ENCODE assay signal across 19 cellular contexts in genomic region chr3:185049710-185050109, GRCh38.
"Had no signal": no experiment of that assay in that cellular context is flagged by ENCODE, and none has a peak within 500 bp of the region (broad histone marks: within the 10 kb centered on the region; RNA-seq: fewer than 3 reads in every experiment).

No MANE protein-coding gene starts in this region.

- H3K4me1 Mint-ChIP-seq: activated naive CD4-positive, alpha-beta T cell treated with anti-CD3 and anti-CD28 coated beads, Interleukin-2, amount 50 U/mL, for 24 hours; memory B cell; naive B cell; stimulated activated effector memory CD8-positive, alpha-beta T cell treated with anti-CD3 and anti-CD28 coated beads, Interleukin-12 subunit alpha, Interleukin-12 subunit beta, amount 100 ng/mL, for 72 hours had no signal

- H3K4me3 ChIP-seq: adrenal gland, breast epithelium, coronary artery, gastrocnemius medialis, heart left ventricle, mucosa of descending colon, psoas muscle, testis, upper lobe of left lung had no signal

- H3K27me3 Mint-ChIP-seq: activated naive CD4-positive, alpha-beta T cell treated with anti-CD3 and anti-CD28 coated beads, Interleukin-2, amount 50 U/mL, for 24 hours; memory B cell; naive B cell had no signal

- DNase-seq: activated CD4-positive, alpha-beta T cell treated with anti-CD3 and anti-CD28 coated beads, Interleukin-2, amount 50 U/mL, for 4 hours; activated gamma-delta T cell; adrenal gland; gastrocnemius medialis; heart left ventricle; mucosa of descending colon; naive B cell; psoas muscle; stimulated activated CD4-positive, alpha-beta T cell treated with anti-CD3 and anti-CD28 coated beads, Interleukin-4, amount 100 ng/mL, for 24 hours; testis; upper lobe of left lung had no signal

- H3K4me1 ChIP-seq: breast epithelium, gastrocnemius medialis, testis had no signal

- FAIRE-seq: astrocyte, endometrium had no signal

- H3K27me3 ChIP-seq: adrenal gland, breast epithelium, gastrocnemius medialis, heart left ventricle, testis, upper lobe of left lung had no signal

- H3K4me3 Mint-ChIP-seq: activated naive CD4-positive, alpha-beta T cell treated with anti-CD3 and anti-CD28 coated beads, Interleukin-2, amount 50 U/mL, for 24 hours; memory B cell; naive B cell; stimulated activated effector memory CD8-positive, alpha-beta T cell treated with anti-CD3 and anti-CD28 coated beads, Interleukin-12 subunit alpha, Interleukin-12 subunit beta, amount 100 ng/mL, for 72 hours had no signal

- H3K9me3 ChIP-seq: adrenal gland, breast epithelium, gastrocnemius medialis, heart left ventricle, mucosa of descending colon, psoas muscle, testis, upper lobe of left lung had no signal

- H3K27ac ChIP-seq: adrenal gland, breast epithelium, coronary artery, gastrocnemius medialis, heart left ventricle, psoas muscle, testis, upper lobe of left lung, VCaP had no signal

- H3K27ac Mint-ChIP-seq: activated naive CD4-positive, alpha-beta T cell treated with anti-CD3 and anti-CD28 coated beads, Interleukin-2, amount 50 U/mL, for 24 hours; memory B cell; naive B cell; stimulated activated effector memory CD8-positive, alpha-beta T cell treated with anti-CD3 and anti-CD28 coated beads, Interleukin-12 subunit alpha, Interleukin-12 subunit beta, amount 100 ng/mL, for 72 hours had no signal
